Comparison of ENCODE assay signal across 1 cellular context in genomic region chr6:27551607-27552006, GRCh38.
TF ChIP-seq lines count a peak whose summit lies in the region.

No MANE protein-coding gene starts in this region.

TF ChIP-seq in HCT116, 20 proteins besides CTCF, POLR2A, EP300 and RAD21 (continued from another document):
- TF ChIP-seq MAX (IDR thresholded peaks at IDR 0.05) (no peak), SP1 (IDR thresholded peaks at IDR 0.05; ENCODE audit: low read depth) (no peak), EGR1 (IDR thresholded peaks at IDR 0.05; ENCODE audit: low read depth) (no peak), ZNF274 (IDR thresholded peaks at IDR 0.05; ENCODE audit: low read depth, low read length) (no peak), EZH2 (IDR thresholded peaks at IDR 0.05) (no peak), POLR2AphosphoS5 (IDR thresholded peaks at IDR 0.05; ENCODE audit: low read depth, low read length) (no peak), REST (IDR thresholded peaks at IDR 0.05; ENCODE audit: low read depth) (no peak), TCF7L2 (IDR thresholded peaks at IDR 0.05; ENCODE audit: borderline replicate concordance, extremely low read depth, insufficient read depth, insufficient read length) (no peak), EZH2phosphoT487 (IDR thresholded peaks at IDR 0.05; ENCODE audit: borderline replicate concordance) (no peak), ZFX (IDR thresholded peaks at IDR 0.05) (no peak)
